ENCODE assay signal across 1 cellular context in the genomic region with DNA sequence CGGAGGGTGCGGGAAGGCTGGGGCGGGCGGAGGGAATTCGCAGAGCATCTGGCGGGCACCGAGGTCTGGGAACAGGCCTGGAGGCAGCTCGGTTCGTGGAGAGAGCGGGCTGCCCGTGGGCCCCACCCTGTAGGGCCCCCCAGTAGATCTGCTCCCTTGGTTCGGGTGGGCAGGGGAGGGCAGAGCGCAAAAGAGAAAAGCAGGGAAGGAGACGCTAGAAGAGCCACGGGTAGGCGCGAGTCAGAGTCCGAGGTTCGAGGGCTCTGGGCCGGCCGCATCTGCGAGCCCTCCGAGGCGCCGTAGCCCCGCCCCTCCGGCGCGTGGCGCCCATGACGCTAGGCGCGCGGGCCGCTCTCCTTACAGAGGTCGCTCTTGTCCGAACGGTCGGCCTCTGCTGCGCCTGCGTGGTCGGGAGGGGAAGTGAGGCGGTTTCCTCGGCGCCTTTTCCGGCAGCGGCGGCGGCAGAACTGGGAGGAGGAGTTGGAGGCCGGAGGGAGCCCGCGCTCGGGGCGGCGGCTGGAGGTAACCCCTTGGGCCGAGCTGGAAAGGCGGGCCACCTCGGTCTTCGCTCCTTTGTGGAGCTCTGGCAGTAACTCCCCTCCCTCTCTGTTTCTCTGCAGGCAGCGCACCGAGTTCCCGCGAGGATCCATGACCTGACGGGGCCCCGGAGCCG.
TF ChIP-seq lines count a peak whose summit lies in the region.

TSS of gene ARF6 (plus strand) at position 447 of the 673 bp plus-strand sequence. CDS start 655 bp downstream, outside the sequence.

TF ChIP-seq in HepG2, 621 proteins besides CTCF, POLR2A, EP300 and RAD21 (continued from another document and continues in another):
- TF ChIP-seq ZNF318 (CRISPR knock-in tag; IDR thresholded peaks at IDR 0.05) = 0 out of 2 replicates have a peak, but pooled peaks have one; percentile 53
- no peak for TF ChIP-seq ZBTB7A (CRISPR knock-in tag; IDR thresholded peaks at IDR 0.05)
- TF ChIP-seq, protein P1, sequence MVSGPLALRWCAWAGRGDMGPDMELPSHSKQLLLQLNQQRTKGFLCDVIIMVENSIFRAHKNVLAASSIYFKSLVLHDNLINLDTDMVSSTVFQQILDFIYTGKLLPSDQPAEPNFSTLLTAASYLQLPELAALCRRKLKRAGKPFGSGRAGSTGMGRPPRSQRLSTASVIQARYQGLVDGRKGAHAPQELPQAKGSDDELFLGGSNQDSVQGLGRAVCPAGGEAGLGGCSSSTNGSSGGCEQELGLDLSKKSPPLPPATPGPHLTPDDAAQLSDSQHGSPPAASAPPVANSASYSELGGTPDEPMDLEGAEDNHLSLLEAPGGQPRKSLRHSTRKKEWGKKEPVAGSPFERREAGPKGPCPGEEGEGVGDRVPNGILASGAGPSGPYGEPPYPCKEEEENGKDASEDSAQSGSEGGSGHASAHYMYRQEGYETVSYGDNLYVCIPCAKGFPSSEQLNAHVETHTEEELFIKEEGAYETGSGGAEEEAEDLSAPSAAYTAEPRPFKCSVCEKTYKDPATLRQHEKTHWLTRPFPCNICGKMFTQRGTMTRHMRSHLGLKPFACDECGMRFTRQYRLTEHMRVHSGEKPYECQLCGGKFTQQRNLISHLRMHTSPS (CRISPR knock-in tag; IDR thresholded peaks at IDR 0.05; ENCODE audit: low read depth) = peak; percentile 51; the same call in 1 of the 2 replicates
- no peak for TF ChIP-seq ZFP36L2 (CRISPR knock-in tag; IDR thresholded peaks at IDR 0.05)
- TF ChIP-seq HNF4A (CRISPR knock-in tag; IDR thresholded peaks at IDR 0.05) = peak; percentile 69
- TF ChIP-seq ZNF292 (CRISPR knock-in tag; IDR thresholded peaks at IDR 0.05; ENCODE audit: borderline replicate concordance, low read depth) = no peak
- TF ChIP-seq CAMTA2 (CRISPR knock-in tag; IDR thresholded peaks at IDR 0.05; ENCODE audit: borderline replicate concordance) = peak; percentile 85; the same call in 1 of the 2 replicates
- peak; percentile 78; the same call in 1 of the 2 replicates for TF ChIP-seq TBX2 (CRISPR knock-in tag; IDR thresholded peaks at IDR 0.05; ENCODE audit: borderline replicate concordance)
- TF ChIP-seq ZNF501 (CRISPR knock-in tag; IDR thresholded peaks at IDR 0.05) = peak; percentile 89
- TF ChIP-seq ZNF569 (CRISPR knock-in tag; IDR thresholded peaks at IDR 0.05; ENCODE audit: borderline replicate concordance) = no peak
- peak; percentile 40; the same call in 1 of the 2 replicates for TF ChIP-seq SAFB2 (CRISPR knock-in tag; IDR thresholded peaks at IDR 0.05; ENCODE audit: borderline replicate concordance, low read depth)
- peak; percentile 77 for TF ChIP-seq ZNF546 (CRISPR knock-in tag; conservative IDR thresholded peaks at IDR 0.05)
- TF ChIP-seq, protein P2, sequence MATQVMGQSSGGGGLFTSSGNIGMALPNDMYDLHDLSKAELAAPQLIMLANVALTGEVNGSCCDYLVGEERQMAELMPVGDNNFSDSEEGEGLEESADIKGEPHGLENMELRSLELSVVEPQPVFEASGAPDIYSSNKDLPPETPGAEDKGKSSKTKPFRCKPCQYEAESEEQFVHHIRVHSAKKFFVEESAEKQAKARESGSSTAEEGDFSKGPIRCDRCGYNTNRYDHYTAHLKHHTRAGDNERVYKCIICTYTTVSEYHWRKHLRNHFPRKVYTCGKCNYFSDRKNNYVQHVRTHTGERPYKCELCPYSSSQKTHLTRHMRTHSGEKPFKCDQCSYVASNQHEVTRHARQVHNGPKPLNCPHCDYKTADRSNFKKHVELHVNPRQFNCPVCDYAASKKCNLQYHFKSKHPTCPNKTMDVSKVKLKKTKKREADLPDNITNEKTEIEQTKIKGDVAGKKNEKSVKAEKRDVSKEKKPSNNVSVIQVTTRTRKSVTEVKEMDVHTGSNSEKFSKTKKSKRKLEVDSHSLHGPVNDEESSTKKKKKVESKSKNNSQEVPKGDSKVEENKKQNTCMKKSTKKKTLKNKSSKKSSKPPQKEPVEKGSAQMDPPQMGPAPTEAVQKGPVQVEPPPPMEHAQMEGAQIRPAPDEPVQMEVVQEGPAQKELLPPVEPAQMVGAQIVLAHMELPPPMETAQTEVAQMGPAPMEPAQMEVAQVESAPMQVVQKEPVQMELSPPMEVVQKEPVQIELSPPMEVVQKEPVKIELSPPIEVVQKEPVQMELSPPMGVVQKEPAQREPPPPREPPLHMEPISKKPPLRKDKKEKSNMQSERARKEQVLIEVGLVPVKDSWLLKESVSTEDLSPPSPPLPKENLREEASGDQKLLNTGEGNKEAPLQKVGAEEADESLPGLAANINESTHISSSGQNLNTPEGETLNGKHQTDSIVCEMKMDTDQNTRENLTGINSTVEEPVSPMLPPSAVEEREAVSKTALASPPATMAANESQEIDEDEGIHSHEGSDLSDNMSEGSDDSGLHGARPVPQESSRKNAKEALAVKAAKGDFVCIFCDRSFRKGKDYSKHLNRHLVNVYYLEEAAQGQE (IDR thresholded peaks at IDR 0.05; ENCODE audit: borderline replicate concordance in 1 of 2, low read depth in 1 of 2, low read length in 2 of 2) = peak in 1 of 2 experiments; percentile 48; a peak in 1 of 4 replicates
- no peak; the same call in 1 of the 2 replicates for TF ChIP-seq ZNF784 (CRISPR knock-in tag; IDR thresholded peaks at IDR 0.05; ENCODE audit: borderline replicate concordance)
- TF ChIP-seq ZBTB34 (CRISPR knock-in tag; IDR thresholded peaks at IDR 0.05) = no peak
- no peak for TF ChIP-seq SP1 (IDR thresholded peaks at IDR 0.05)
- peak; percentile 85 for TF ChIP-seq SP1 (CRISPR knock-in tag; IDR thresholded peaks at IDR 0.05)
- TF ChIP-seq CBFB (CRISPR knock-in tag; IDR thresholded peaks at IDR 0.05) = peak; percentile 35; the same call in 1 of the 2 replicates
- no peak for TF ChIP-seq CBX2 (IDR thresholded peaks at IDR 0.05; ENCODE audit: low read depth, low read length)
- TF ChIP-seq CBX2 (CRISPR knock-in tag; IDR thresholded peaks at IDR 0.05; ENCODE audit: low read depth) = no peak
- TF ChIP-seq ZNF709 (CRISPR knock-in tag; IDR thresholded peaks at IDR 0.05) = peak; percentile 90
- no peak for TF ChIP-seq PRDM15 (CRISPR knock-in tag; IDR thresholded peaks at IDR 0.05)
- TF ChIP-seq ZFP82 (CRISPR knock-in tag; IDR thresholded peaks at IDR 0.05; ENCODE audit: borderline replicate concordance) = no peak; the same call in none of the 2 replicates
- TF ChIP-seq ZNF276 (CRISPR knock-in tag; IDR thresholded peaks at IDR 0.05; ENCODE audit: low read depth) = peak; percentile 81; the same call in 1 of the 2 replicates
- peak; percentile 73 for TF ChIP-seq TOPORS (CRISPR knock-in tag; IDR thresholded peaks at IDR 0.05)
- no peak for TF ChIP-seq FOXO4 (CRISPR knock-in tag; conservative IDR thresholded peaks at IDR 0.05)
